Comparison of ENCODE assay signal across 22 cellular contexts in genomic region chr7:6403907-6404306, GRCh38. TPM values are rescaled to one million over a fixed set of nuclear protein-coding genes. Genes with fewer than 3 reads are reported as not detected.
A peak's percentile ranks its signal among the peaks of the same experiment; 100 is the strongest.
DNase-seq lines count a peak whose midpoint lies in the region; ATAC-seq, FAIRE-seq and TF ChIP-seq lines count a peak whose summit lies in the region.
"Had no signal": no experiment of that assay in that cellular context is flagged by ENCODE, and none has a peak within 500 bp of the region (broad histone marks: within the 10 kb centered on the region; RNA-seq: fewer than 3 reads in every experiment).

No MANE protein-coding gene starts in this region.

- no peaks in the 10 kb centered on the region for H3K9me3 ChIP-seq in kidney (ENCODE audit: control insufficient read depth in 1 of 2, low read length in 2 of 2)
- no peaks in the 10 kb centered on the region for H3K9me3 ChIP-seq in suprapubic skin
- H3K9me3 ChIP-seq in MM.1S (replicated peaks; ENCODE audit: insufficient read depth, low read length), result no peaks in the 10 kb centered on the region
- H3K9me3 ChIP-seq: body of pancreas, heart left ventricle had no signal

- intact Hi-C loops in activated CD8-positive, alpha-beta T cell treated with anti-CD3 and anti-CD28 coated beads for 36 hours (cut with micrococcal nuclease), result no loop called here
- intact Hi-C loops in kidney (cut with DNase I), result no loop called here

- peaks cover 2% of the 10 kb centered on the region; the same call in 1 of the 2 replicates for H3F3A ChIP-seq in MM.1S (ENCODE audit: insufficient read depth, low read length)

- H3K4me3 ChIP-seq in kidney (ENCODE audit: low read length in 2 of 2) (no peak overlapping the region), suprapubic skin (no peak overlapping the region), MM.1S (ENCODE audit: low read length) (no peak overlapping the region)
- H3K4me3 ChIP-seq: body of pancreas, heart left ventricle had no signal

- peaks cover 33% of the 10 kb centered on the region for H3K36me3 Mint-ChIP-seq in activated CD8-positive, alpha-beta T cell treated with anti-CD3 and anti-CD28 coated beads for 36 hours (ENCODE audit: low read depth)
- peaks cover 63% of the 10 kb centered on the region for H3K36me3 Mint-ChIP-seq in activated CD8-positive, alpha-beta T cell treated with anti-CD3 and anti-CD28 coated beads, Interleukin-2, amount 10 ng/mL, durations not matched to agents 7 days and 5 days (ENCODE audit: low read depth)
- peaks cover 95% of the 10 kb centered on the region for H3K36me3 Mint-ChIP-seq in activated T-helper 17 cell treated with anti-CD3 and anti-CD28 coated beads, Interleukin-2, amount 50 U/mL, for 72 hours (ENCODE audit: low read depth)

- H3K27me3 Mint-ChIP-seq in activated CD8-positive, alpha-beta T cell treated with anti-CD3 and anti-CD28 coated beads for 36 hours, result no peaks in the 10 kb centered on the region
- H3K27me3 Mint-ChIP-seq in activated CD8-positive, alpha-beta T cell treated with anti-CD3 and anti-CD28 coated beads, Interleukin-2, amount 10 ng/mL, durations not matched to agents 7 days and 5 days (ENCODE audit: low read depth), result no peaks in the 10 kb centered on the region
- H3K27me3 Mint-ChIP-seq in activated T-helper 17 cell treated with anti-CD3 and anti-CD28 coated beads, Interleukin-2, amount 50 U/mL, for 72 hours, result no peaks in the 10 kb centered on the region
- H3K27me3 Mint-ChIP-seq: naive B cell had no signal

- H3K27ac Mint-ChIP-seq in activated CD8-positive, alpha-beta T cell treated with anti-CD3 and anti-CD28 coated beads for 36 hours, result peak overlapping the region; percentile 51
- H3K27ac Mint-ChIP-seq in activated CD8-positive, alpha-beta T cell treated with anti-CD3 and anti-CD28 coated beads, Interleukin-2, amount 10 ng/mL, durations not matched to agents 7 days and 5 days, result no peak overlapping the region
- H3K27ac Mint-ChIP-seq in activated T-helper 17 cell treated with anti-CD3 and anti-CD28 coated beads, Interleukin-2, amount 50 U/mL, for 72 hours, result peak overlapping the region; percentile 28
- H3K27ac Mint-ChIP-seq: activated T-cell treated with anti-CD3 and anti-CD28 coated beads, Interleukin-2, amount 50 U/mL, for 72 hours; T-helper 1 cell treated with Interleukin-12 subunit alpha and Interleukin-12 subunit beta and Interleukin-4 antibody, amounts not matched to agents 30 μg/mL and 1 μg/mL, for 36 hours had no signal

- no peak for TF ChIP-seq POLR2A in suprapubic skin (IDR thresholded peaks at IDR 0.05)

- peaks cover 6% of the 10 kb centered on the region; the same call in 1 of the 2 replicates for H4K20me1 ChIP-seq in MM.1S (ENCODE audit: insufficient read depth, low read length)

- H3K27me3 ChIP-seq in suprapubic skin (no peaks in the 10 kb centered on the region), MM.1S (replicated peaks; ENCODE audit: insufficient read depth, low read length) (no peaks in the 10 kb centered on the region)
- H3K27me3 ChIP-seq: body of pancreas, heart left ventricle had no signal

- POLR2A ChIA-PET in activated CD8-positive, alpha-beta T cell treated with anti-CD3 and anti-CD28 coated beads for 36 hours (lab: Charles Lee), result interaction anchor here (0.9 kb wide), 1 partner anchor 141 kb away, joined by 3 read pairs; no protein-coding TSS in a partner anchor
- POLR2A ChIA-PET in activated CD8-positive, alpha-beta T cell treated with anti-CD3 and anti-CD28 coated beads, Interleukin-2, amount 10 ng/mL, durations not matched to agents 7 days and 5 days (lab: Charles Lee), result no interaction called here

- H3K4me1 Mint-ChIP-seq in activated CD8-positive, alpha-beta T cell treated with anti-CD3 and anti-CD28 coated beads for 36 hours (ENCODE audit: low read depth), result peaks cover 2% of the 10 kb centered on the region
- peaks cover 8% of the 10 kb centered on the region for H3K4me1 Mint-ChIP-seq in activated CD8-positive, alpha-beta T cell treated with anti-CD3 and anti-CD28 coated beads, Interleukin-2, amount 10 ng/mL, durations not matched to agents 7 days and 5 days (ENCODE audit: low read depth)
- H3K4me1 Mint-ChIP-seq in activated T-helper 17 cell treated with anti-CD3 and anti-CD28 coated beads, Interleukin-2, amount 50 U/mL, for 72 hours, result no peaks in the 10 kb centered on the region

- H3K36me3 ChIP-seq in kidney (ENCODE audit: control insufficient read depth in 1 of 2, insufficient read depth in 2 of 2, low read length in 2 of 2) (peaks cover 39 to 51% of the 10 kb centered on the region in 2 donors), suprapubic skin (peaks cover 65% of the 10 kb centered on the region), MM.1S (replicated peaks; ENCODE audit: insufficient read depth, low read length) (peaks cover 20% of the 10 kb centered on the region)

- no peak for FAIRE-seq in kidney (lab: Jason Lieb, UNC)
- FAIRE-seq: A204.1, endothelial cell of umbilical vein had no signal

- no peak for DNase-seq in activated CD8-positive, alpha-beta T cell treated with anti-CD3 and anti-CD28 coated beads for 36 hours
- no peak for DNase-seq in activated CD8-positive, alpha-beta T cell treated with anti-CD3 and anti-CD28 coated beads, Interleukin-2, amount 10 ng/mL, durations not matched to agents 7 days and 5 days
- DNase-seq in kidney (peak; percentile 53), suprapubic skin (ENCODE audit: low spot score in 2 of 2) (no peak), MM.1S (no peak), DMS114 treated with DMSO at 0.1 percent for 48 hours (lab: John Stamatoyannopoulos, UW; ENCODE audit: unreplicated experiment) (no peak)
- no peak for DNase-seq in activated effector memory CD4-positive, alpha-beta T cell treated with anti-CD3 and anti-CD28 coated beads, Interleukin-2, amount 50 U/mL, for 16 hours
- DNase-seq: activated T-cell treated with anti-CD3 and anti-CD28 coated beads, Interleukin-2, amount 50 U/mL, for 72 hours; body of pancreas; GOT3; heart left ventricle; left cardiac atrium; naive B cell; NCI-H1694; NCI-H524 treated with DMSO at 0.1 percent for 48 hours; stimulated activated CD4-positive, alpha-beta T cell treated with anti-CD3 and anti-CD28 coated beads, Interleukin-4, amount 100 ng/mL, for 24 hours had no signal

- CTCF ChIA-PET in activated CD8-positive, alpha-beta T cell treated with anti-CD3 and anti-CD28 coated beads for 36 hours (lab: Charles Lee), result interaction anchor here (1.4 kb wide), 1 partner anchor 39 kb away, joined by 3 read pairs; no protein-coding TSS in a partner anchor
- CTCF ChIA-PET in activated CD8-positive, alpha-beta T cell treated with anti-CD3 and anti-CD28 coated beads, Interleukin-2, amount 10 ng/mL, durations not matched to agents 7 days and 5 days (lab: Charles Lee), result no interaction called here

- H3K9me3 Mint-ChIP-seq in activated CD8-positive, alpha-beta T cell treated with anti-CD3 and anti-CD28 coated beads for 36 hours, result no peaks in the 10 kb centered on the region
- H3K9me3 Mint-ChIP-seq in activated CD8-positive, alpha-beta T cell treated with anti-CD3 and anti-CD28 coated beads, Interleukin-2, amount 10 ng/mL, durations not matched to agents 7 days and 5 days (ENCODE audit: insufficient read depth), result no peaks in the 10 kb centered on the region
- H3K9me3 Mint-ChIP-seq in activated T-helper 17 cell treated with anti-CD3 and anti-CD28 coated beads, Interleukin-2, amount 50 U/mL, for 72 hours, result no peaks in the 10 kb centered on the region
- H3K9me3 Mint-ChIP-seq: activated T-cell treated with anti-CD3 and anti-CD28 coated beads, Interleukin-2, amount 50 U/mL, for 72 hours; T-helper 1 cell treated with Interleukin-12 subunit alpha and Interleukin-12 subunit beta and Interleukin-4 antibody, amounts not matched to agents 30 μg/mL and 1 μg/mL, for 36 hours had no signal

- TF ChIP-seq EP300 in suprapubic skin (IDR thresholded peaks at IDR 0.05), result no peak

- H3K4me1 ChIP-seq in kidney (ENCODE audit: control insufficient read depth in 1 of 2, insufficient read depth in 1 of 2, low read depth in 1 of 2, low read length in 2 of 2) (peaks cover 8 to 9% of the 10 kb centered on the region in 2 donors), suprapubic skin (peaks cover 45% of the 10 kb centered on the region), MM.1S (ENCODE audit: low read length) (no peaks in the 10 kb centered on the region)

- no peaks in the 10 kb centered on the region for H3K9me2 ChIP-seq in MM.1S (replicated peaks; ENCODE audit: insufficient read depth, low read length)

- peaks cover 37% of the 10 kb centered on the region for H3K79me2 ChIP-seq in MM.1S (ENCODE audit: low read length)

- H3K4me2 ChIP-seq in MM.1S (ENCODE audit: low read depth, low read length), result no peak overlapping the region
- H3K4me2 ChIP-seq: KMS-11 had no signal

- ATAC-seq in activated CD8-positive, alpha-beta T cell treated with anti-CD3 and anti-CD28 coated beads for 36 hours, result no peak
- ATAC-seq in activated CD8-positive, alpha-beta T cell treated with anti-CD3 and anti-CD28 coated beads, Interleukin-2, amount 10 ng/mL, durations not matched to agents 7 days and 5 days, result no peak
- no peak for ATAC-seq in activated T-helper 17 cell treated with anti-CD3 and anti-CD28 coated beads, Interleukin-2, amount 50 U/mL, for 72 hours (replicated peaks)
- ATAC-seq: activated T-cell treated with anti-CD3 and anti-CD28 coated beads, Interleukin-2, amount 50 U/mL, for 72 hours; body of pancreas; heart left ventricle; left cardiac atrium; right cardiac atrium had no signal

- no peak overlapping the region for H3K4me3 Mint-ChIP-seq in activated CD8-positive, alpha-beta T cell treated with anti-CD3 and anti-CD28 coated beads for 36 hours
- no peak overlapping the region for H3K4me3 Mint-ChIP-seq in activated CD8-positive, alpha-beta T cell treated with anti-CD3 and anti-CD28 coated beads, Interleukin-2, amount 10 ng/mL, durations not matched to agents 7 days and 5 days
- H3K4me3 Mint-ChIP-seq in activated T-helper 17 cell treated with anti-CD3 and anti-CD28 coated beads, Interleukin-2, amount 50 U/mL, for 72 hours, result no peak overlapping the region
- H3K4me3 Mint-ChIP-seq: activated T-cell treated with anti-CD3 and anti-CD28 coated beads, Interleukin-2, amount 50 U/mL, for 72 hours; naive B cell; T-helper 1 cell treated with Interleukin-12 subunit alpha and Interleukin-12 subunit beta and Interleukin-4 antibody, amounts not matched to agents 30 μg/mL and 1 μg/mL, for 36 hours had no signal

- H3K9ac ChIP-seq in kidney (ENCODE audit: low read length in 2 of 2) (no peak overlapping the region), MM.1S (ENCODE audit: low read length) (no peak overlapping the region)
- H3K9ac ChIP-seq: KMS-11 had no signal

- no peak overlapping the region for H3K27ac ChIP-seq in kidney (ENCODE audit: low read depth in 2 of 2, low read length in 2 of 2)
- H3K27ac ChIP-seq in suprapubic skin, result peak overlapping the region; percentile 80
- H3K27ac ChIP-seq in MM.1S (ENCODE audit: low read length), result no peak overlapping the region
- H3K27ac ChIP-seq: body of pancreas, heart left ventricle, KMS-11 had no signal

- no peak for TF ChIP-seq CTCF in activated CD8-positive, alpha-beta T cell treated with anti-CD3 and anti-CD28 coated beads for 36 hours (IDR thresholded peaks at IDR 0.05)
- TF ChIP-seq CTCF in kidney (IDR thresholded peaks at IDR 0.05; ENCODE audit: borderline replicate concordance, extremely low read depth, insufficient read depth) (no peak), suprapubic skin (IDR thresholded peaks at IDR 0.05) (no peak), MM.1S (IDR thresholded peaks at IDR 0.05; ENCODE audit: low read length) (no peak)

- WGBS in suprapubic skin, result 72% methylated on average over 7 of the region's 7 CpGs

- H2AFZ ChIP-seq in MM.1S (ENCODE audit: low read length), result no peak overlapping the region

RNA-seq across cellular contexts. Expression of gene RAC1, which starts 29.6 kb away (rescaled TPM):
- total RNA-seq in activated CD8-positive, alpha-beta T cell treated with anti-CD3 and anti-CD28 coated beads for 36 hours, result 100 to 1,000 TPM; 143 to 152 TPM
- 100 to 1,000 TPM; 182 to 186 TPM for total RNA-seq in activated CD8-positive, alpha-beta T cell treated with anti-CD3 and anti-CD28 coated beads, Interleukin-2, amount 10 ng/mL, durations not matched to agents 7 days and 5 days
- total RNA-seq in activated T-helper 17 cell treated with anti-CD3 and anti-CD28 coated beads, Interleukin-2, amount 50 U/mL, for 72 hours, result 100 to 1,000 TPM in 1 of 2 donors, 10 to 100 TPM in 1; 96.1 to 182 TPM
- total RNA-seq in kidney, result 321 TPM
- 295 TPM for polyA plus RNA-seq in kidney (ENCODE audit: insufficient read depth, low read depth, low replicate concordance)
- total RNA-seq in suprapubic skin, result 100 to 1,000 TPM; 217 to 293 (median 253) TPM

RNA-seq across cellular contexts. Expression of gene DAGLB, which starts 43.8 kb away (rescaled TPM):
- total RNA-seq in activated CD8-positive, alpha-beta T cell treated with anti-CD3 and anti-CD28 coated beads for 36 hours, result 10 to 100 TPM; 17.7 to 20.2 TPM
- total RNA-seq in activated CD8-positive, alpha-beta T cell treated with anti-CD3 and anti-CD28 coated beads, Interleukin-2, amount 10 ng/mL, durations not matched to agents 7 days and 5 days, result 10 to 100 TPM; 25.1 to 28.5 TPM
- total RNA-seq in activated T-helper 17 cell treated with anti-CD3 and anti-CD28 coated beads, Interleukin-2, amount 50 U/mL, for 72 hours, result 10 to 100 TPM; 15.0 to 22.7 TPM
- total RNA-seq in kidney (25.6 TPM), suprapubic skin (10 to 100 TPM; 19.0 to 61.2 (median 22.0) TPM)
- polyA plus RNA-seq in kidney (ENCODE audit: insufficient read depth, low read depth, low replicate concordance), result 7.7 TPM

RNA-seq across cellular contexts. Expression of gene FAM220A, which starts 55.1 kb away (rescaled TPM):
- 10 to 100 TPM; 10.7 to 11.3 TPM for total RNA-seq in activated CD8-positive, alpha-beta T cell treated with anti-CD3 and anti-CD28 coated beads for 36 hours
- 10 to 100 TPM; 11.6 to 16.7 TPM for total RNA-seq in activated CD8-positive, alpha-beta T cell treated with anti-CD3 and anti-CD28 coated beads, Interleukin-2, amount 10 ng/mL, durations not matched to agents 7 days and 5 days
- total RNA-seq in activated T-helper 17 cell treated with anti-CD3 and anti-CD28 coated beads, Interleukin-2, amount 50 U/mL, for 72 hours, result 10 to 100 TPM; 11.7 to 13.4 TPM
- 11.6 TPM for total RNA-seq in kidney
- polyA plus RNA-seq in kidney (ENCODE audit: insufficient read depth, low read depth, low replicate concordance), result 11.8 TPM
- total RNA-seq in suprapubic skin, result 10 to 100 TPM; 10.4 to 20.4 (median 13.6) TPM
